ENCODE assay signal across 20 cellular contexts in the genomic region with DNA sequence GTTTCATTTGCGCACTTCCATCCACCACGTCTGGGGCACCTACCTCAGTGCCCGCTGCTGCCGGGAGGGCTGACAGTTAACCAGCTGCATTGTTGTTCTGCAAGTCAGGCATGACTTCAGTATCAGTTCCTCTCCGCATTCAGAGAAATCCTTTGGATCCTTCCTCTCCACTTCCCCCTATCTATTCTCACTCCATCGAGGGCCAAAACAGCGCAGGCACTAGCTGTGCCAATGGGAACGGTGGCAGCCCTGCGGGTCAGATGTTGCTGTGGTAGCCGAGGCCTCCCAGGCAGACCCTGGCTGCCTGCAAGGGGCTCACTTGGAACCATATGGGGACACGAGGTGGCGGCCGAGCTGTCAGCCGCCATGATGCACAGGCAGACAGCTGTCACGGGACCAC.
A peak's percentile ranks its signal among the peaks of the same experiment; 100 is the strongest.
DNase-seq lines count a peak whose midpoint lies in the region; ATAC-seq and TF ChIP-seq lines count a peak whose summit lies in the region.
"Had no signal": no experiment of that assay in that cellular context is flagged by ENCODE, and none has a peak within 500 bp of the region (broad histone marks: within the 10 kb centered on the region; RNA-seq: fewer than 3 reads in every experiment).

No MANE protein-coding gene starts in this region.

- peak overlapping the region; percentile 43 for H3K9ac ChIP-seq in OCI-LY3 (ENCODE audit: low read length)

- H3K36me3 ChIP-seq in OCI-LY3 (replicated peaks; ENCODE audit: low read depth, low read length) (no peaks in the 10 kb centered on the region), left ventricle myocardium inferior (no peaks in the 10 kb centered on the region), gastrocnemius medialis (peaks cover 0 to 10% of the 10 kb centered on the region in 2 donors)
- H3K36me3 ChIP-seq: breast epithelium, ovary, upper lobe of left lung had no signal

- peaks cover 0 to 1% (median 0%) of the 10 kb centered on the region in 3 donors for H3K9me3 Mint-ChIP-seq in IgD-negative memory B cell
- H3K9me3 Mint-ChIP-seq: stimulated activated effector memory CD8-positive, alpha-beta T cell treated with anti-CD3 and anti-CD28 coated beads, Interleukin-12 subunit alpha, Interleukin-12 subunit beta, amount 100 ng/mL, for 72 hours had no signal

- ATAC-seq in gastrocnemius medialis (peak in 1 of 2 donors; percentile 49), GM21529 (IDR thresholded peaks at IDR 0.05; ENCODE audit: unreplicated experiment) (no peak)
- ATAC-seq: stimulated activated effector memory CD8-positive, alpha-beta T cell treated with anti-CD3 and anti-CD28 coated beads, Interleukin-12 subunit alpha, Interleukin-12 subunit beta, amount 100 ng/mL, for 72 hours had no signal

- in situ Hi-C loops in gastrocnemius medialis (cut with MboI; ENCODE audit: low sequenced_read_pairs in 4 of 4): no loop called here

- H3K4me3 ChIP-seq in OCI-LY3 (ENCODE audit: low read length): peak overlapping the region; percentile 76
- H3K4me3 ChIP-seq in left ventricle myocardium inferior: peak overlapping the region; percentile 50
- H3K4me3 ChIP-seq in gastrocnemius medialis: no peak overlapping the region
- H3K4me3 ChIP-seq: breast epithelium, ovary, PC-9, smooth muscle cell, upper lobe of left lung had no signal

- no peaks in the 10 kb centered on the region for H3K36me3 Mint-ChIP-seq in IgD-negative memory B cell
- H3K36me3 Mint-ChIP-seq: stimulated activated effector memory CD8-positive, alpha-beta T cell treated with anti-CD3 and anti-CD28 coated beads, Interleukin-12 subunit alpha, Interleukin-12 subunit beta, amount 100 ng/mL, for 72 hours had no signal

- peak; percentile 48 for DNase-seq in left ventricle myocardium inferior
- DNase-seq in gastrocnemius medialis: peak; percentile 19 to 20
- DNase-seq in NCI-H2029 treated with DMSO at 0.1 percent for 48 hours (lab: John Stamatoyannopoulos, UW): no peak
- no peak for DNase-seq in activated effector memory CD4-positive, alpha-beta T cell treated with Interleukin-2 at 50 U/mL for 16 hours
- DNase-seq in activated naive CD4-positive, alpha-beta T cell treated with Interleukin-2 at 50 U/mL for 16 hours: no peak
- DNase-seq: activated CD4-positive, alpha-beta T cell treated with anti-CD3 and anti-CD28 coated beads, Interleukin-2, amount 50 U/mL, for 1 hour; activated T-cell treated with anti-CD3 and anti-CD28 coated beads, Interleukin-2, amount 50 U/mL, for 1 hour; DMS79; effector memory CD4-positive, alpha-beta T cell; NCI-H1105; ovary; PC-9 had no signal

- H3K4me1 Mint-ChIP-seq in IgD-negative memory B cell: peaks cover 0 to 4% (median 2%) of the 10 kb centered on the region in 3 donors
- H3K4me1 Mint-ChIP-seq: stimulated activated effector memory CD8-positive, alpha-beta T cell treated with anti-CD3 and anti-CD28 coated beads, Interleukin-12 subunit alpha, Interleukin-12 subunit beta, amount 100 ng/mL, for 72 hours had no signal

- H3K27me3 Mint-ChIP-seq in IgD-negative memory B cell: peaks cover 11% of the 10 kb centered on the region

- H3K27me3 ChIP-seq in OCI-LY3 (ENCODE audit: low read depth, low read length) (peaks cover 55% of the 10 kb centered on the region), left ventricle myocardium inferior (ENCODE audit: low read depth) (no peaks in the 10 kb centered on the region), gastrocnemius medialis (no peaks in the 10 kb centered on the region)
- H3K27me3 ChIP-seq: breast epithelium, ovary, upper lobe of left lung had no signal

- H3K4me1 ChIP-seq in OCI-LY3 (ENCODE audit: low read length) (peaks cover 17% of the 10 kb centered on the region), left ventricle myocardium inferior (no peaks in the 10 kb centered on the region), gastrocnemius medialis (no peaks in the 10 kb centered on the region)
- H3K4me1 ChIP-seq: breast epithelium, upper lobe of left lung had no signal

- peak overlapping the region; percentile 10 to 47 (median 19) for H3K4me3 Mint-ChIP-seq in IgD-negative memory B cell
- H3K4me3 Mint-ChIP-seq: stimulated activated effector memory CD8-positive, alpha-beta T cell treated with anti-CD3 and anti-CD28 coated beads, Interleukin-12 subunit alpha, Interleukin-12 subunit beta, amount 100 ng/mL, for 72 hours had no signal

- H3K4me2 ChIP-seq in OCI-LY3 (ENCODE audit: low read length): peak overlapping the region; percentile 89
- H3K4me2 ChIP-seq: PC-9, smooth muscle cell had no signal

- H3K27ac ChIP-seq in OCI-LY3 (ENCODE audit: low read length): no peak overlapping the region
- H3K27ac ChIP-seq in left ventricle myocardium inferior (replicated peaks): peak overlapping the region; percentile 79
- peak overlapping the region in 1 of 4 donors; percentile 30 for H3K27ac ChIP-seq in gastrocnemius medialis
- H3K27ac ChIP-seq: breast epithelium, C4-2B, ovary, PC-9, upper lobe of left lung had no signal

- H3K27ac Mint-ChIP-seq in IgD-negative memory B cell: peak overlapping the region in 2 of 3 donors; percentile 36 to 67
- H3K27ac Mint-ChIP-seq: stimulated activated effector memory CD8-positive, alpha-beta T cell treated with anti-CD3 and anti-CD28 coated beads, Interleukin-12 subunit alpha, Interleukin-12 subunit beta, amount 100 ng/mL, for 72 hours had no signal

- H2AFZ ChIP-seq in OCI-LY3 (ENCODE audit: low read depth, low read length): peak overlapping the region; percentile 75
- H2AFZ ChIP-seq: PC-9 had no signal

- H3K9me3 ChIP-seq in OCI-LY3 (ENCODE audit: insufficient read depth, low read length): no peaks in the 10 kb centered on the region
- no peaks in the 10 kb centered on the region for H3K9me3 ChIP-seq in left ventricle myocardium inferior (replicated peaks)
- H3K9me3 ChIP-seq in gastrocnemius medialis: no peaks in the 10 kb centered on the region
- H3K9me3 ChIP-seq: breast epithelium, ovary, upper lobe of left lung had no signal

- no peaks in the 10 kb centered on the region for H4K20me1 ChIP-seq in OCI-LY3 (ENCODE audit: insufficient read depth, low read length)

- intact Hi-C loops in left ventricle myocardium inferior (cut with micrococcal nuclease): no loop called here
- intact Hi-C loops in gastrocnemius medialis (cut with DNase I; ENCODE audit: low total_unique reads): no loop called here

- TF ChIP-seq POLR2A in gastrocnemius medialis (IDR thresholded peaks at IDR 0.05): no peak

- TF ChIP-seq CTCF in OCI-LY3 (IDR thresholded peaks at IDR 0.05; ENCODE audit: low read depth, low read length) (no peak), left ventricle myocardium inferior (IDR thresholded peaks at IDR 0.05; ENCODE audit: borderline replicate concordance) (no peak), gastrocnemius medialis (IDR thresholded peaks at IDR 0.05 in 4 of 5, conservative IDR thresholded peaks at IDR 0.05 in 1 of 5) (no peak)

- no peaks in the 10 kb centered on the region for H3K79me2 ChIP-seq in OCI-LY3 (ENCODE audit: low read length)

Comparison
In these comparisons a context has a peak if more than half of its experiments do, and no peak if none do; other contexts are left out.
1. H3K4me3 ChIP-seq: peak in OCI-LY3 (single experiment) and left ventricle myocardium inferior (single experiment); none in gastrocnemius medialis (0 of 4).
2. DNase-seq: peak in left ventricle myocardium inferior (single experiment) and gastrocnemius medialis (2 of 2); none in NCI-H2029 treated with DMSO at 0.1 percent for 48 hours (single experiment), activated effector memory CD4-positive, alpha-beta T cell treated with Interleukin-2 at 50 U/mL for 16 hours (single experiment) and activated naive CD4-positive, alpha-beta T cell treated with Interleukin-2 at 50 U/mL for 16 hours (single experiment).